In the genomic region with DNA sequence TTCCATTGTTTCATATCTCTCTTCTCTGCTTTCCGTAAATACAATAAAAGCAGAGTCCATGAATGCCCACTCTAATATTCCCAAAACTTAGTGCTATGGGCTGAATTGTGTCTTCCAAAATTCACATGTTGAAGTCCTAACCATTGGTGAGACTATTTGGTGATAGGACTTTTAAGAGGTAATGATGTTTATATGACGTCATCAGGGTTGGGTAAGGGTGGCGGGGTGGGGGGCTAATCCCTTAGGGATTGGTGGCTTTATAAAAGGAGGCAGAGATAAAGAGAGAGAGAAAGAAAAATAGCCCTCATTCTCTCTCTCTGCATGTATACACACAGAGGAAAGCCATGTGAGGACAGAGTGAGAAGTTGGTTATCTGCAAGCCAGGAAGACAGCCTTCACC, we compare ENCODE assay signal across 28 cellular contexts.
"Had no signal": no experiment of that assay in that cellular context is flagged by ENCODE, and none has a peak within 500 bp of the region (broad histone marks: within the 10 kb centered on the region; RNA-seq: fewer than 3 reads in every experiment).

No MANE protein-coding gene starts in this region.

- H3K27ac ChIP-seq: colonic mucosa, coronary artery, dorsolateral prefrontal cortex, epithelial cell of prostate, esophagus muscularis mucosa, esophagus squamous epithelium, foreskin keratinocyte, gastrocnemius medialis, gastroesophageal sphincter, heart left ventricle, heart right ventricle had no signal

- H3K36me3 ChIP-seq: colonic mucosa, esophagus squamous epithelium had no signal

- DNase-seq: colonic mucosa; cortex of kidney; dermis blood vessel endothelial cell; dorsolateral prefrontal cortex; effector CD4-positive, alpha-beta T cell; effector CD8-positive, alpha-beta T cell; effector memory CD4-positive, alpha-beta T cell; effector memory CD8-positive, alpha-beta T cell; endodermal cell; erythroblast; esophagus squamous epithelium; foreskin fibroblast; foreskin keratinocyte; foreskin melanocyte; gastrocnemius medialis; glutamatergic neuron; head of caudate nucleus; heart left ventricle; heart right ventricle had no signal

- ATAC-seq: effector memory CD8-positive, alpha-beta T cell; esophagus mucosa; foreskin keratinocyte; gastrocnemius medialis; gastroesophageal sphincter; heart left ventricle; heart right ventricle had no signal

- H3K9me3 ChIP-seq: colonic mucosa, esophagus muscularis mucosa, esophagus squamous epithelium, gastrocnemius medialis, gastroesophageal sphincter, heart left ventricle, heart right ventricle had no signal

- H3K4me1 ChIP-seq: colonic mucosa, esophagus muscularis mucosa, esophagus squamous epithelium, foreskin keratinocyte, gastrocnemius medialis, gastroesophageal sphincter, heart left ventricle, heart right ventricle had no signal

- H3K4me3 ChIP-seq: colonic mucosa, coronary artery, dorsolateral prefrontal cortex, esophagus muscularis mucosa, esophagus squamous epithelium, gastrocnemius medialis, gastroesophageal sphincter, heart left ventricle, heart right ventricle had no signal

- H3K27me3 ChIP-seq: colonic mucosa, esophagus muscularis mucosa, esophagus squamous epithelium, foreskin keratinocyte, gastrocnemius medialis, gastroesophageal sphincter, heart left ventricle had no signal

- FAIRE-seq: colon, endometrium, endothelial cell of umbilical vein, frontal cortex had no signal
